8 cellular contexts compared by ENCODE assay signal in the genomic region with DNA sequence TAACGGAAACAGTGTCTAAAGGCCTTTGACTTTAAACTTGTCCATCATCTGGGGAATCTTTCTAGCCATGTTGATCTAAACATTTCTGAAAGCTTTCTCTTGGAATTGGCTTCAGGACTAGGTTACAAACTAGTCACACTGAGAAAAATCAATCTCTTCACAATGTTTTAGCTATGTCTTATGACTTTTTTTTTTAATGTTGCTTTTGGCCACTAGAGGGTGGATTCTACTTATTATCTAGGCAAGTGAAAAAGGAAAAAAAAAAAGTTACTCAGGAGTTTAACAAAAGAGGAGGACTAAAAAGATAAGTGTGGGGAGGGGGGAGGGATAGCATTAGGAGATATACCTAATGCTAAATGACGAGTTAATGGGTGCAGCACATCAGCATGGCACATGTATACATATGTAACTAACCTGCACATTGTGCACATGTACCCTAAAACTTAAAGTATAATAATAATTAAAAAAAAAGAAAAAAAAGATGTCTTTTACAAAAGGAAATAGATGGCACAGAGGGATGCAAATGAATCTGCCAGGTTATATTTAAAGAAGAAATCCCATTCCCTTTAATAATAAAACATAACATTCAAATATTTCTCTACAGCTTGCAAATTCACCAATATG.
DNase-seq lines count a peak whose midpoint lies in the region; ATAC-seq and TF ChIP-seq lines count a peak whose summit lies in the region.

No MANE protein-coding gene starts in this region.

- POLR2A ChIA-PET in HEK293 (lab: Yijun Ruan, JAX), result no interaction called here

- no peaks in the 10 kb centered on the region for H3K79me2 ChIP-seq in smooth muscle cell (ENCODE audit: low read depth)

- H3K9ac ChIP-seq in smooth muscle cell (ENCODE audit: low read depth), result no peak overlapping the region

- no peak overlapping the region for H3K27ac ChIP-seq in HEK293 (ENCODE audit: extremely low read depth, low read depth, low read length)
- no peak overlapping the region for H3K27ac ChIP-seq in foreskin keratinocyte
- no peak overlapping the region for H3K27ac ChIP-seq in smooth muscle cell (ENCODE audit: low read depth)

- ATAC-seq in foreskin keratinocyte, result peak; percentile 48

- DNase-seq in AG10803 (ENCODE audit: low read depth) (peak; percentile 65), SHP77 (lab: John Stamatoyannopoulos, UW) (peak; percentile 20 to 50), foreskin keratinocyte (peak in 1 of 2 donors; percentile 45), smooth muscle cell (lab: John Stamatoyannopoulos, UW; ENCODE audit: unreplicated experiment) (no peak), activated gamma-delta T cell (lab: John Stamatoyannopoulos, UW) (no peak), GDM1 (lab: John Stamatoyannopoulos, UW) (no peak)
- DNase-seq in activated effector memory CD4-positive, alpha-beta T cell treated with Interleukin-2 at 50 U/mL for 16 hours, result no peak

- CTCF ChIA-PET in HEK293 (lab: Yijun Ruan, JAX), result interaction anchor here (0.5 to 1.8 kb wide), 25 partner anchors 9 to 926 kb away, joined by 3 to 28 read pairs (median 4); no protein-coding TSS in a partner anchor

- H3K9me3 ChIP-seq in HEK293 (ENCODE audit: control insufficient read depth, insufficient read depth, low read depth, low read length) (no peaks in the 10 kb centered on the region; the same call in 1 of the 2 replicates), smooth muscle cell (replicated peaks; ENCODE audit: low read depth) (no peaks in the 10 kb centered on the region)

- no peak overlapping the region for H3K4me2 ChIP-seq in smooth muscle cell

- no peaks in the 10 kb centered on the region for H3K27me3 ChIP-seq in foreskin keratinocyte
- H3K27me3 ChIP-seq in smooth muscle cell (ENCODE audit: low read depth), result no peaks in the 10 kb centered on the region

- H3K36me3 ChIP-seq in HEK293 (ENCODE audit: control insufficient read depth in 2 of 2, insufficient read depth in 1 of 2, low read length in 2 of 2), result no peaks in the 10 kb centered on the region
- H3K36me3 ChIP-seq in smooth muscle cell (ENCODE audit: low read depth), result no peaks in the 10 kb centered on the region

- WGBS in smooth muscle cell (ENCODE audit: low lambda C conversion rate), result 54% methylated on average over 2 of the region's 2 CpGs

- TF ChIP-seq CTCF in AG10803 (conservative IDR thresholded peaks at IDR 0.05; ENCODE audit: low read length) (peak; percentile 60), HEK293 (tag by site-specific recombination; IDR thresholded peaks at IDR 0.05) (no peak), foreskin keratinocyte (conservative IDR thresholded peaks at IDR 0.05) (peak; percentile 69), smooth muscle cell (IDR thresholded peaks at IDR 0.05; ENCODE audit: borderline replicate concordance, insufficient read depth, poor library complexity, severe bottlenecking) (peak; percentile 63)

- H3K4me3 ChIP-seq in AG10803 (ENCODE audit: low read length), result no peak overlapping the region
- H3K4me3 ChIP-seq in HEK293 (ENCODE audit: low read depth, low read length), result no peak overlapping the region
- no peak overlapping the region for H3K4me3 ChIP-seq in smooth muscle cell

- H3F3A ChIP-seq in smooth muscle cell (ENCODE audit: low read depth), result no peaks in the 10 kb centered on the region

- no peak overlapping the region for H2AFZ ChIP-seq in smooth muscle cell (ENCODE audit: low read depth)

- H3K4me1 ChIP-seq in HEK293 (ENCODE audit: control insufficient read depth, insufficient read depth, low read length) (no peaks in the 10 kb centered on the region), foreskin keratinocyte (peaks cover 4% of the 10 kb centered on the region), smooth muscle cell (ENCODE audit: low read depth) (no peaks in the 10 kb centered on the region)

- no peaks in the 10 kb centered on the region for H4K20me1 ChIP-seq in smooth muscle cell (ENCODE audit: low read depth)

TF ChIP-seq in HEK293, 187 proteins besides CTCF, POLR2A, EP300 and RAD21:
- no peak for TF ChIP-seq ZNF473 (tag by site-specific recombination; IDR thresholded peaks at IDR 0.05)
- no peak for TF ChIP-seq ZNF514 (tag by site-specific recombination; IDR thresholded peaks at IDR 0.05)
- TF ChIP-seq ZNF654 (tag by site-specific recombination; IDR thresholded peaks at IDR 0.05; ENCODE audit: low read depth), result peak; percentile 14; the same call in 1 of the 2 replicates
- no peak for TF ChIP-seq ZNF585B (tag by site-specific recombination; IDR thresholded peaks at IDR 0.05)
TF ChIP-seq in HEK293: peak in this region for 1.

Comparison
In these comparisons a context has a peak if more than half of its experiments do, and no peak if none do; other contexts are left out.
1. DNase-seq: peak in AG10803 (single experiment) and SHP77 (2 of 2); none in smooth muscle cell (single experiment), activated gamma-delta T cell (single experiment), GDM1 (single experiment) and activated effector memory CD4-positive, alpha-beta T cell treated with Interleukin-2 at 50 U/mL for 16 hours (single experiment).